1 cellular context compared by ENCODE assay signal in the genomic region with DNA sequence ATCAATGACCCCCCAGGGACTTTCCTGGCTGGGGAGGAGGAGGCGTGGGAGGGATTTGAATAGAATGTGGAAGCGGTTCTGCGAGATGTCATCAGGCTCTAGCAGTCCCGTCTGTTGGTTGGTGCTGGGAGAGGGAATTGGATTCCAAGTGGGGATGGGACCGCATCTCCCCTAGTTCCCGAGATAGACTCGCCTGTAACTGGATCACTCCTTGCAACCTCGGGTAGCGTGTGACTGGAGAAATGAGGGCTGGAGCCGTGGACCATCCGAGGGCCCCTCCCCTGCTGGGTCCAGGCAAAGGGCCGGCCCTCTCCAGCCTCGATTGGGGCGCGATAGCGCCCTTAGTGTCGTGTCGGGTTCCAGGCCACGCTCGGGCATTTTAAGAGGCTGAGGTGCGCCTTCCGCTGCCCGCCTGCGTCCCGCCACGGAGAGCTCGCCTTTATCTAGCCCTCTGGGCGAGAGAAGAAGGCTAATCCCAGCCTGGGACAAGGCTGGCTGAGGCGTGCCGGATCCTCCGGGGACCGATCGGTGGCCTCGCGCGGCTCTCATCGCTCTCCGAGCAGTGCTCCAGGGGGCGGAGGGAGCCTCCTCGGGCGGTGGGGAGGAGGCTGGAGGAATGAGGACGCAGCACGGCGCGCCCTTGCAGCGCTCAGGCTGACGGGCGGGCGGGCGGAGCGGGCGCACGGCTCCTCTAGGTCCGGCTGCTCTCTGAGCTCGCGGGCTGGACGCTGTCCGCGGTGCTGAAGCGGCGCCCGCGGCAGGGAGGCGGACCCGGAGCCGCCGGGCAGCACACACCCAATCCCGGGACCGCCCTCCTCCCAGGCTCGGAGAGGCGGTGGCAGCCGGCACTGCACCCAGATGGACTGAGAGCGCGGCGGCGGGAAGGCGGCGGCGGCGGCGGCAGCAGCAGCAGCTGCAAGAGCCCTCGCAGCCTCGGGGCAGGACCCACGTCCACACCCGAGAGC.
TF ChIP-seq lines count a peak whose summit lies in the region.

No MANE protein-coding gene starts in this region.

TF ChIP-seq in HepG2, 621 proteins besides CTCF, POLR2A, EP300 and RAD21 (continued from another document and continues in another):
- TF ChIP-seq, protein P1, sequence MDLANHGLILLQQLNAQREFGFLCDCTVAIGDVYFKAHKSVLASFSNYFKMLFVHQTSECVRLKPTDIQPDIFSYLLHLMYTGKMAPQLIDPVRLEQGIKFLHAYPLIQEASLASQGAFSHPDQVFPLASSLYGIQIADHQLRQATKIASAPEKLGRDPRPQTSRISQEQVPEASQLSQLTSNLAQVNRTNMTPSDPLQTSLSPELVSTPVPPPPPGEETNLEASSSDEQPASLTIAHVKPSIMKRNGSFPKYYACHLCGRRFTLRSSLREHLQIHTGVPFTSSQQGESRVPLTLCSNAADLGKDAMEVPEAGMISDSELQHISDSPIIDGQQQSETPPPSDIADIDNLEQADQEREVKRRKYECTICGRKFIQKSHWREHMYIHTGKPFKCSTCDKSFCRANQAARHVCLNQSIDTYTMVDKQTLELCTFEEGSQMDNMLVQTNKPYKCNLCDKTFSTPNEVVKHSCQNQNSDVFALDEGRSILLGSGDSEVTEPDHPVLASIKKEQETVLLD (CRISPR knock-in tag; IDR thresholded peaks at IDR 0.05; ENCODE audit: low read depth): peak; percentile 85
- TF ChIP-seq DMAP1 (CRISPR knock-in tag; IDR thresholded peaks at IDR 0.05): no peak
- TF ChIP-seq PRPF4 (IDR thresholded peaks at IDR 0.05; ENCODE audit: low read depth, low read length, poor library complexity, severe bottlenecking): no peak
- no peak for TF ChIP-seq KLF13 (CRISPR knock-in tag; IDR thresholded peaks at IDR 0.05)
- peak; percentile 95 for TF ChIP-seq ZXDC (CRISPR knock-in tag; IDR thresholded peaks at IDR 0.05)
- TF ChIP-seq EZH2 (conservative IDR thresholded peaks at IDR 0.05; ENCODE audit: low read depth, low read length): no peak
- peak; percentile 78 for TF ChIP-seq ZBTB7B (CRISPR knock-in tag; IDR thresholded peaks at IDR 0.05)
- peak; percentile 94; the same call in 1 of the 2 replicates for TF ChIP-seq ZFP82 (CRISPR knock-in tag; IDR thresholded peaks at IDR 0.05; ENCODE audit: borderline replicate concordance)
- TF ChIP-seq SNAI1 (CRISPR knock-in tag; IDR thresholded peaks at IDR 0.05; ENCODE audit: borderline replicate concordance): 0 out of 2 replicates have a peak, but pooled peaks have one; percentile 62
- TF ChIP-seq ZNF552 (CRISPR knock-in tag; IDR thresholded peaks at IDR 0.05; ENCODE audit: borderline replicate concordance): peak; percentile 94; the same call in 1 of the 2 replicates
- peak; percentile 99 for TF ChIP-seq IRX3 (CRISPR knock-in tag; IDR thresholded peaks at IDR 0.05; ENCODE audit: borderline replicate concordance, low read depth)
- TF ChIP-seq, protein P2, sequence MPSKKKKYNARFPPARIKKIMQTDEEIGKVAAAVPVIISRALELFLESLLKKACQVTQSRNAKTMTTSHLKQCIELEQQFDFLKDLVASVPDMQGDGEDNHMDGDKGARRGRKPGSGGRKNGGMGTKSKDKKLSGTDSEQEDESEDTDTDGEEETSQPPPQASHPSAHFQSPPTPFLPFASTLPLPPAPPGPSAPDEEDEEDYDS (CRISPR knock-in tag; IDR thresholded peaks at IDR 0.05): peak; percentile 67
- TF ChIP-seq ZBTB40 (IDR thresholded peaks at IDR 0.05): no peak
- peak; percentile 85; the same call in 1 of the 2 replicates for TF ChIP-seq ZBTB40 (CRISPR knock-in tag; IDR thresholded peaks at IDR 0.05)
- peak; percentile 100 for TF ChIP-seq UBTF (CRISPR knock-in tag; IDR thresholded peaks at IDR 0.05)
- TF ChIP-seq ZNF121 (CRISPR knock-in tag; IDR thresholded peaks at IDR 0.05): peak; percentile 56; the same call in 1 of the 2 replicates
- no peak; the same call in 1 of the 2 replicates for TF ChIP-seq IRF1 (CRISPR knock-in tag; IDR thresholded peaks at IDR 0.05; ENCODE audit: low read depth)
- TF ChIP-seq, protein P3, sequence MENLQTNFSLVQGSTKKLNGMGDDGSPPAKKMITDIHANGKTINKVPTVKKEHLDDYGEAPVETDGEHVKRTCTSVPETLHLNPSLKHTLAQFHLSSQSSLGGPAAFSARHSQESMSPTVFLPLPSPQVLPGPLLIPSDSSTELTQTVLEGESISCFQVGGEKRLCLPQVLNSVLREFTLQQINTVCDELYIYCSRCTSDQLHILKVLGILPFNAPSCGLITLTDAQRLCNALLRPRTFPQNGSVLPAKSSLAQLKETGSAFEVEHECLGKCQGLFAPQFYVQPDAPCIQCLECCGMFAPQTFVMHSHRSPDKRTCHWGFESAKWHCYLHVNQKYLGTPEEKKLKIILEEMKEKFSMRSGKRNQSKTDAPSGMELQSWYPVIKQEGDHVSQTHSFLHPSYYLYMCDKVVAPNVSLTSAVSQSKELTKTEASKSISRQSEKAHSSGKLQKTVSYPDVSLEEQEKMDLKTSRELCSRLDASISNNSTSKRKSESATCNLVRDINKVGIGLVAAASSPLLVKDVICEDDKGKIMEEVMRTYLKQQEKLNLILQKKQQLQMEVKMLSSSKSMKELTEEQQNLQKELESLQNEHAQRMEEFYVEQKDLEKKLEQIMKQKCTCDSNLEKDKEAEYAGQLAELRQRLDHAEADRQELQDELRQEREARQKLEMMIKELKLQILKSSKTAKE (CRISPR knock-in tag; IDR thresholded peaks at IDR 0.05; ENCODE audit: borderline replicate concordance): peak; percentile 72
- peak; percentile 71; the same call in 1 of the 2 replicates for TF ChIP-seq ETV5 (CRISPR knock-in tag; IDR thresholded peaks at IDR 0.05; ENCODE audit: borderline replicate concordance)
- TF ChIP-seq ZGPAT (CRISPR knock-in tag; IDR thresholded peaks at IDR 0.05): peak; percentile 97
- peak; percentile 76 for TF ChIP-seq NCOA2 (CRISPR knock-in tag; IDR thresholded peaks at IDR 0.05)
- peak; percentile 99 for TF ChIP-seq ZNF547 (CRISPR knock-in tag; IDR thresholded peaks at IDR 0.05)
- no peak for TF ChIP-seq FOXA1 (IDR thresholded peaks at IDR 0.05)
- 0 out of 2 replicates have a peak, but pooled peaks have one; percentile 32 for TF ChIP-seq FOXA1 (CRISPR knock-in tag; IDR thresholded peaks at IDR 0.05)
- peak; percentile 83 for TF ChIP-seq ZNF317 (CRISPR knock-in tag; IDR thresholded peaks at IDR 0.05)
- 0 out of 2 replicates have a peak, but pooled peaks have one; percentile 20 for TF ChIP-seq NR2C2 (CRISPR knock-in tag; IDR thresholded peaks at IDR 0.05; ENCODE audit: borderline replicate concordance)
- peak; percentile 61; the same call in 1 of the 2 replicates for TF ChIP-seq ZNF629 (CRISPR knock-in tag; conservative IDR thresholded peaks at IDR 0.05)
- TF ChIP-seq ZNF761 (CRISPR knock-in tag; conservative IDR thresholded peaks at IDR 0.05): peak; percentile 95
- no peak for TF ChIP-seq CHD2 (IDR thresholded peaks at IDR 0.05; ENCODE audit: low read depth, low read length)
- TF ChIP-seq ZNF383 (CRISPR knock-in tag; IDR thresholded peaks at IDR 0.05; ENCODE audit: borderline replicate concordance): no peak
- no peak for TF ChIP-seq SSRP1 (CRISPR knock-in tag; IDR thresholded peaks at IDR 0.05)
